8 cellular contexts compared by ENCODE assay signal in genomic region chr3:172138031-172138538, GRCh38.
DNase-seq lines count a peak whose midpoint lies in the region; ATAC-seq and TF ChIP-seq lines count a peak whose summit lies in the region.

No MANE protein-coding gene starts in this region.

- no peak overlapping the region for H3K4me3 ChIP-seq in HEK293 (ENCODE audit: low read depth, low read length)
- H3K4me3 ChIP-seq in heart right ventricle: no peak overlapping the region
- no peak overlapping the region for H3K4me3 ChIP-seq in gastrocnemius medialis

- WGBS in heart right ventricle, 2 donors: 47 to 61% methylated on average over 3 of the region's 3 CpGs

- H3K4me1 ChIP-seq in HEK293 (ENCODE audit: control insufficient read depth, insufficient read depth, low read length): peaks cover 15% of the 10 kb centered on the region
- peaks cover 38 to 100% (median 81%) of the 10 kb centered on the region in 9 donors for H3K4me1 ChIP-seq in heart right ventricle
- H3K4me1 ChIP-seq in gastrocnemius medialis: peaks cover 98% of the 10 kb centered on the region in 2 donors

- no peak for DNase-seq in activated CD4-positive, alpha-beta memory T cell treated with anti-CD3 and anti-CD28 coated beads, Interleukin-2, amount 10 ng/mL, durations not matched to agents 7 days and 5 days
- DNase-seq in heart right ventricle (no peak), gastrocnemius medialis (no peak)
- DNase-seq in activated CD4-positive, alpha-beta T cell treated with anti-CD3 and anti-CD28 coated beads for 1 hour: no peak
- no peak for DNase-seq in activated naive CD4-positive, alpha-beta T cell (lab: John Stamatoyannopoulos, UW)

- POLR2A ChIA-PET in HEK293 (lab: Yijun Ruan, JAX): interaction anchor here (0.9 to 3.0 kb wide), 3 partner anchors 13 to 99 kb away, joined by 3 to 10 read pairs (median 6); partner anchors contain the start of gene FNDC3B
- POLR2A ChIA-PET in activated CD4-positive, alpha-beta memory T cell treated with anti-CD3 and anti-CD28 coated beads, Interleukin-2, amount 10 ng/mL, durations not matched to agents 7 days and 5 days (lab: Charles Lee): interaction anchor here (3.6 kb wide), 1 partner anchor 31 kb away, joined by 12 read pairs; no protein-coding TSS in a partner anchor

- H3K27ac ChIP-seq in HEK293 (ENCODE audit: extremely low read depth, low read depth, low read length): no peak overlapping the region; the same call in 1 of the 2 replicates
- H3K27ac ChIP-seq in heart right ventricle: peak overlapping the region; percentile 8 to 88 (median 70)
- H3K27ac ChIP-seq in gastrocnemius medialis: peak overlapping the region; percentile 74 to 99 (median 85)

- CTCF ChIA-PET in HEK293 (lab: Yijun Ruan, JAX): interaction anchor here (0.5 kb wide), 1 partner anchor 99 kb away, joined by 3 read pairs; the partner anchor contains the start of gene FNDC3B
- CTCF ChIA-PET in activated CD4-positive, alpha-beta memory T cell treated with anti-CD3 and anti-CD28 coated beads, Interleukin-2, amount 10 ng/mL, durations not matched to agents 7 days and 5 days (lab: Charles Lee): interaction anchor here (1.1 to 1.2 kb wide), 2 partner anchors 8 to 31 kb away, joined by 3 to 5 read pairs; no protein-coding TSS in a partner anchor

- H3K36me3 ChIP-seq in HEK293 (ENCODE audit: control insufficient read depth in 2 of 2, insufficient read depth in 1 of 2, low read length in 2 of 2) (no peaks in the 10 kb centered on the region), heart right ventricle (peaks cover 0 to 23% (median 0%) of the 10 kb centered on the region in 9 donors), gastrocnemius medialis (no peaks in the 10 kb centered on the region)

- no peak for TF ChIP-seq POLR2A in gastrocnemius medialis (IDR thresholded peaks at IDR 0.05)

- H3K27me3 Mint-ChIP-seq in activated CD4-positive, alpha-beta memory T cell treated with anti-CD3 and anti-CD28 coated beads, Interleukin-2, amount 10 ng/mL, durations not matched to agents 7 days and 5 days: no peaks in the 10 kb centered on the region

- in situ Hi-C loops in gastrocnemius medialis (cut with MboI; ENCODE audit: low sequenced_read_pairs in 4 of 4): no loop called here

- H3K9me3 ChIP-seq in HEK293 (ENCODE audit: control insufficient read depth, insufficient read depth, low read depth, low read length): no peaks in the 10 kb centered on the region
- peaks cover 0 to 5% (median 0%) of the 10 kb centered on the region in 11 donors for H3K9me3 ChIP-seq in heart right ventricle
- no peaks in the 10 kb centered on the region for H3K9me3 ChIP-seq in gastrocnemius medialis

- peaks cover 27% of the 10 kb centered on the region for H3K36me3 Mint-ChIP-seq in activated CD4-positive, alpha-beta memory T cell treated with anti-CD3 and anti-CD28 coated beads, Interleukin-2, amount 10 ng/mL, durations not matched to agents 7 days and 5 days (ENCODE audit: low read depth)

- H3K4me1 Mint-ChIP-seq in activated CD4-positive, alpha-beta memory T cell treated with anti-CD3 and anti-CD28 coated beads, Interleukin-2, amount 10 ng/mL, durations not matched to agents 7 days and 5 days: peaks cover 82% of the 10 kb centered on the region

- H3K4me3 Mint-ChIP-seq in activated CD4-positive, alpha-beta memory T cell treated with anti-CD3 and anti-CD28 coated beads, Interleukin-2, amount 10 ng/mL, durations not matched to agents 7 days and 5 days: no peak overlapping the region

- peaks cover 2% of the 10 kb centered on the region for H3K9me3 Mint-ChIP-seq in activated CD4-positive, alpha-beta memory T cell treated with anti-CD3 and anti-CD28 coated beads, Interleukin-2, amount 10 ng/mL, durations not matched to agents 7 days and 5 days

- H3K27ac Mint-ChIP-seq in activated CD4-positive, alpha-beta memory T cell treated with anti-CD3 and anti-CD28 coated beads, Interleukin-2, amount 10 ng/mL, durations not matched to agents 7 days and 5 days: peak overlapping the region; percentile 63

- H3K27me3 ChIP-seq in heart right ventricle: no peaks in the 10 kb centered on the region
- no peaks in the 10 kb centered on the region for H3K27me3 ChIP-seq in gastrocnemius medialis

- intact Hi-C loops in heart right ventricle (cut with DNase I) (loop anchor here in 2 of 10 donors (5.0 to 10.0 kb wide), 2 partner anchors 64 to 93 kb away; no protein-coding TSS in a partner anchor), gastrocnemius medialis (cut with DNase I; ENCODE audit: low total_unique reads) (no loop called here)

- peak in 7 of 8 donors; percentile 7 to 25 (median 18) for ATAC-seq in heart right ventricle
- no peak for ATAC-seq in gastrocnemius medialis
- ATAC-seq in HG02623 (IDR thresholded peaks at IDR 0.05; ENCODE audit: unreplicated experiment): no peak
- no peak for ATAC-seq in HG03457 (IDR thresholded peaks at IDR 0.05; ENCODE audit: unreplicated experiment)

- TF ChIP-seq CTCF in HEK293 (tag by site-specific recombination; IDR thresholded peaks at IDR 0.05) (no peak), heart right ventricle (IDR thresholded peaks at IDR 0.05) (no peak), gastrocnemius medialis (IDR thresholded peaks at IDR 0.05 in 4 of 5, conservative IDR thresholded peaks at IDR 0.05 in 1 of 5) (no peak)

TF ChIP-seq in HEK293, 187 proteins besides CTCF, POLR2A, EP300 and RAD21:
- TF ChIP-seq, protein P1, sequence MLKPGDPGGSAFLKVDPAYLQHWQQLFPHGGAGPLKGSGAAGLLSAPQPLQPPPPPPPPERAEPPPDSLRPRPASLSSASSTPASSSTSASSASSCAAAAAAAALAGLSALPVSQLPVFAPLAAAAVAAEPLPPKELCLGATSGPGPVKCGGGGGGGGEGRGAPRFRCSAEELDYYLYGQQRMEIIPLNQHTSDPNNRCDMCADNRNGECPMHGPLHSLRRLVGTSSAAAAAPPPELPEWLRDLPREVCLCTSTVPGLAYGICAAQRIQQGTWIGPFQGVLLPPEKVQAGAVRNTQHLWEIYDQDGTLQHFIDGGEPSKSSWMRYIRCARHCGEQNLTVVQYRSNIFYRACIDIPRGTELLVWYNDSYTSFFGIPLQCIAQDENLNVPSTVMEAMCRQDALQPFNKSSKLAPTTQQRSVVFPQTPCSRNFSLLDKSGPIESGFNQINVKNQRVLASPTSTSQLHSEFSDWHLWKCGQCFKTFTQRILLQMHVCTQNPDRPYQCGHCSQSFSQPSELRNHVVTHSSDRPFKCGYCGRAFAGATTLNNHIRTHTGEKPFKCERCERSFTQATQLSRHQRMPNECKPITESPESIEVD (tag by site-specific recombination; IDR thresholded peaks at IDR 0.05): peak; percentile 58
- no peak for TF ChIP-seq ZBTB21 (tag by site-specific recombination; IDR thresholded peaks at IDR 0.05)
- peak; percentile 39; the same call in 1 of the 2 replicates for TF ChIP-seq ZNF600 (tag by site-specific recombination; IDR thresholded peaks at IDR 0.05)
- TF ChIP-seq OSR2 (tag by site-specific recombination; IDR thresholded peaks at IDR 0.05): peak; percentile 40; the same call in 1 of the 2 replicates
- TF ChIP-seq ZNF366 (tag by site-specific recombination; conservative IDR thresholded peaks at IDR 0.05): 0 out of 2 replicates have a peak, but pooled peaks have one; percentile 24
- peak; percentile 61; the same call in 1 of the 2 replicates for TF ChIP-seq IKZF3 (tag by site-specific recombination; IDR thresholded peaks at IDR 0.05)
- TF ChIP-seq ZNF777 (tag by site-specific recombination; IDR thresholded peaks at IDR 0.05; ENCODE audit: borderline replicate concordance): no peak
- no peak for TF ChIP-seq ZBTB7A (tag by site-specific recombination; IDR thresholded peaks at IDR 0.05; ENCODE audit: low read depth)
- no peak for TF ChIP-seq ZBTB26 (tag by site-specific recombination; optimal IDR thresholded peaks at IDR 0.05)
- TF ChIP-seq HOXD13 (CRISPR knock-in tag; IDR thresholded peaks at IDR 0.05; ENCODE audit: borderline replicate concordance): 0 out of 2 replicates have a peak, but pooled peaks have one; percentile 46

Comparison
In these comparisons a context has a peak if more than half of its experiments do, and no peak if none do; other contexts are left out.
1. ATAC-seq: peak in heart right ventricle (7 of 8); none in gastrocnemius medialis (0 of 2), HG02623 (single experiment) and HG03457 (single experiment).